1 cellular context compared by ENCODE assay signal in genomic region chr3:152295834-152296233, GRCh38.
TF ChIP-seq lines count a peak whose summit lies in the region.

No MANE protein-coding gene starts in this region.

TF ChIP-seq in HEK293T, 16 proteins besides CTCF, POLR2A, EP300 and RAD21:
- no peak for TF ChIP-seq SUZ12 (IDR thresholded peaks at IDR 0.05)
- no peak for TF ChIP-seq FOXA1 (IDR thresholded peaks at IDR 0.05)
- TF ChIP-seq ELF4 (IDR thresholded peaks at IDR 0.05): no peak
- no peak for TF ChIP-seq CTBP1 (IDR thresholded peaks at IDR 0.05; ENCODE audit: borderline replicate concordance)
- no peak for TF ChIP-seq TARDBP (IDR thresholded peaks at IDR 0.05)
- TF ChIP-seq LEF1 (IDR thresholded peaks at IDR 0.05; ENCODE audit: borderline replicate concordance): no peak
- no peak for TF ChIP-seq ZNF384 (IDR thresholded peaks at IDR 0.05)
- no peak for TF ChIP-seq SP1 (IDR thresholded peaks at IDR 0.05)
- no peak for TF ChIP-seq ARNT (IDR thresholded peaks at IDR 0.05)
- TF ChIP-seq NFRKB (IDR thresholded peaks at IDR 0.05): no peak
- no peak for TF ChIP-seq HDGF (IDR thresholded peaks at IDR 0.05; ENCODE audit: borderline replicate concordance)
- TF ChIP-seq FOXK2 (IDR thresholded peaks at IDR 0.05): no peak
- TF ChIP-seq PKNOX1 (IDR thresholded peaks at IDR 0.05): no peak
- no peak for TF ChIP-seq L3MBTL2 (conservative IDR thresholded peaks at IDR 0.05)
- TF ChIP-seq FOXM1 (IDR thresholded peaks at IDR 0.05; ENCODE audit: borderline replicate concordance): no peak
- no peak for TF ChIP-seq BHLHE40 (IDR thresholded peaks at IDR 0.05; ENCODE audit: borderline replicate concordance)
